In the genomic region with DNA sequence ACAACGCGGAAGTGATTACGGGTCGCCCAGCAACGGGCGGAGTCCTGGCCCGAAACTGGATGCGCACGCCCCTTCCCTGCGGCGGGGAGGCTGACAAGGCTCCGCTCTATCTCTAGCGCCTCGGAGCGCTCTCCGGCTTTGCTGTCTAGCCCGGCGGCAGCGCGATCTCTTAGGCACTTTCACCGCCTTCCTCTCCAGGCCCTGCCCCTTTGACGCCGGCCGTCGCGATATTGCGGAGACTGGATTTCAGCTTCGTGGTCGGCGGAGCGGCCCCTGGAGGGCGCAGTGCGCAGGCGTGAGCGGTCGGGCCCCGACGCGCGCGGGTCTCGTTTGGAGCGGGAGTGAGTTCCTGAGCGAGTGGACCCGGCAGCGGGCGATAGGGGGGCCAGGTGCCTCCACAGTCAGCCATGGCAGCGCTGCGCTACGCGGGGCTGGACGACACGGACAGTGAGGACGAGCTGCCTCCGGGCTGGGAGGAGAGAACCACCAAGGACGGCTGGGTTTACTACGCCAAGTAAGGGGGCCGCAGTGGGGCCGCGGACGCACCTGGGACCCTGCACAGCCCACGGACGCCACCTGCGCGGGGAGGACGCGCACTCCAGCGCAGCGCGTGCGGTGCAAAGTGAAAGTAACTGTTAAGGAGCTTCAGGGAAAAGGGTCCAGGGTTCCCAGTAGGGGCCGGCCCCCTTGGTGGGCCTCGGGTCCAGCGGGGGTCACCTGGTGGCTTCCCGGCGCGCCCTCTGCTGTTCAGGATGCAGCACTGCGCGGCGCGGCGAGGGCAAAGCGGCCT, we compare ENCODE assay signal across 1 cellular context.
A peak's percentile ranks its signal among the peaks of the same experiment; 100 is the strongest.
TF ChIP-seq lines count a peak whose summit lies in the region.

Gene WWOX, plus strand, starts transcription at position 283 of the 790 bp plus-strand sequence.

TF ChIP-seq in K562, 482 proteins besides CTCF, POLR2A, EP300 and RAD21 (continued from another document and continues in another):
- TF ChIP-seq, protein P1, sequence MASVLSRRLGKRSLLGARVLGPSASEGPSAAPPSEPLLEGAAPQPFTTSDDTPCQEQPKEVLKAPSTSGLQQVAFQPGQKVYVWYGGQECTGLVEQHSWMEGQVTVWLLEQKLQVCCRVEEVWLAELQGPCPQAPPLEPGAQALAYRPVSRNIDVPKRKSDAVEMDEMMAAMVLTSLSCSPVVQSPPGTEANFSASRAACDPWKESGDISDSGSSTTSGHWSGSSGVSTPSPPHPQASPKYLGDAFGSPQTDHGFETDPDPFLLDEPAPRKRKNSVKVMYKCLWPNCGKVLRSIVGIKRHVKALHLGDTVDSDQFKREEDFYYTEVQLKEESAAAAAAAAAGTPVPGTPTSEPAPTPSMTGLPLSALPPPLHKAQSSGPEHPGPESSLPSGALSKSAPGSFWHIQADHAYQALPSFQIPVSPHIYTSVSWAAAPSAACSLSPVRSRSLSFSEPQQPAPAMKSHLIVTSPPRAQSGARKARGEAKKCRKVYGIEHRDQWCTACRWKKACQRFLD (CRISPR knock-in tag; IDR thresholded peaks at IDR 0.05): no peak
- TF ChIP-seq PHB (CRISPR knock-in tag; IDR thresholded peaks at IDR 0.05) (0 out of 2 replicates have a peak, but pooled peaks have one; percentile 7), SP2 (IDR thresholded peaks at IDR 0.05; ENCODE audit: extremely low read depth, low read depth, low read length, poor library complexity, severe bottlenecking) (no peak), CEBPB (tag; IDR thresholded peaks at IDR 0.05) (no peak), MYBL2 (IDR thresholded peaks at IDR 0.05; ENCODE audit: low read depth) (no peak), MYBL2 (CRISPR knock-in tag; IDR thresholded peaks at IDR 0.05; ENCODE audit: borderline replicate concordance) (no peak), ZNF239 (CRISPR knock-in tag; IDR thresholded peaks at IDR 0.05) (no peak), CREM (IDR thresholded peaks at IDR 0.05; ENCODE audit: low read depth) (peak; percentile 86), XRCC5 (IDR thresholded peaks at IDR 0.05; ENCODE audit: low read depth, low read length) (peak; percentile 97; the same call in 1 of the 2 replicates), SMAD2 (IDR thresholded peaks at IDR 0.05; ENCODE audit: low read depth, low read length) (no peak), ELF4 (CRISPR knock-in tag; IDR thresholded peaks at IDR 0.05) (no peak), MCM2 (IDR thresholded peaks at IDR 0.05; ENCODE audit: low read depth) (no peak), TRIM24 (IDR thresholded peaks at IDR 0.05) (peak in 1 of 2 experiments; percentile 25; a peak in 1 of 4 replicates), MBD2 (IDR thresholded peaks at IDR 0.05; ENCODE audit: borderline replicate concordance, low read depth) (0 out of 2 replicates have a peak, but pooled peaks have one; percentile 10), RFX5 (IDR thresholded peaks at IDR 0.05; ENCODE audit: low read depth, low read length) (peak; percentile 83), CLOCK (CRISPR knock-in tag; IDR thresholded peaks at IDR 0.05; ENCODE audit: borderline replicate concordance) (no peak), ZNF121 (CRISPR knock-in tag; conservative IDR thresholded peaks at IDR 0.05) (no peak), ZNF609 (CRISPR knock-in tag; IDR thresholded peaks at IDR 0.05; ENCODE audit: borderline replicate concordance) (no peak), POLR3G (IDR thresholded peaks at IDR 0.05; ENCODE audit: extremely low read depth, insufficient read length, insufficient replicate concordance) (no peak), HDAC1 (IDR thresholded peaks at IDR 0.05) (peak in 1 of 2 experiments; percentile 51; a peak in 2 of 4 replicates), MAFF (IDR thresholded peaks at IDR 0.05; ENCODE audit: low read length) (no peak), MAZ (CRISPR knock-in tag; conservative IDR thresholded peaks at IDR 0.05 in 1 of 2, IDR thresholded peaks at IDR 0.05 in 1 of 2) (peak; percentile 87 to 92), CBFA2T2 (conservative IDR thresholded peaks at IDR 0.05) (no peak), NELFE (IDR thresholded peaks at IDR 0.05; ENCODE audit: insufficient read depth, insufficient read length) (no peak), CTBP1 (IDR thresholded peaks at IDR 0.05; ENCODE audit: borderline replicate concordance) (peak; percentile 100), ZNF212 (CRISPR knock-in tag; IDR thresholded peaks at IDR 0.05) (no peak), ZNF408 (CRISPR knock-in tag; IDR thresholded peaks at IDR 0.05; ENCODE audit: low read depth) (no peak), THRA (IDR thresholded peaks at IDR 0.05) (no peak), ETS2 (tag; IDR thresholded peaks at IDR 0.05; ENCODE audit: borderline replicate concordance, poor library complexity, severe bottlenecking) (no peak), FOXA3 (CRISPR knock-in tag; conservative IDR thresholded peaks at IDR 0.05 in 1 of 2, IDR thresholded peaks at IDR 0.05 in 1 of 2) (0 out of 4 replicates have a peak, but pooled peaks of 1 of the 2 experiments have one; percentile 61), DNMT1 (IDR thresholded peaks at IDR 0.05) (no peak), RBM39 (optimal IDR thresholded peaks at IDR 0.05; ENCODE audit: low read depth, low read length) (no peak), ELF2 (CRISPR knock-in tag; IDR thresholded peaks at IDR 0.05) (peak; percentile 83), ZNF785 (CRISPR knock-in tag; IDR thresholded peaks at IDR 0.05) (no peak), SFPQ (IDR thresholded peaks at IDR 0.05; ENCODE audit: low read depth, low read length) (no peak), ILF3 (IDR thresholded peaks at IDR 0.05; ENCODE audit: borderline replicate concordance) (no peak), SMAD4 (CRISPR knock-in tag; conservative IDR thresholded peaks at IDR 0.05) (peak; percentile 69)
- TF ChIP-seq, protein P2, sequence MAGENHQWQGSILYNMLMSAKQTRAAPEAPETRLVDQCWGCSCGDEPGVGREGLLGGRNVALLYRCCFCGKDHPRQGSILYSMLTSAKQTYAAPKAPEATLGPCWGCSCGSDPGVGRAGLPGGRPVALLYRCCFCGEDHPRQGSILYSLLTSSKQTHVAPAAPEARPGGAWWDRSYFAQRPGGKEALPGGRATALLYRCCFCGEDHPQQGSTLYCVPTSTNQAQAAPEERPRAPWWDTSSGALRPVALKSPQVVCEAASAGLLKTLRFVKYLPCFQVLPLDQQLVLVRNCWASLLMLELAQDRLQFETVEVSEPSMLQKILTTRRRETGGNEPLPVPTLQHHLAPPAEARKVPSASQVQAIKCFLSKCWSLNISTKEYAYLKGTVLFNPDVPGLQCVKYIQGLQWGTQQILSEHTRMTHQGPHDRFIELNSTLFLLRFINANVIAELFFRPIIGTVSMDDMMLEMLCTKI (IDR thresholded peaks at IDR 0.05; ENCODE audit: partially characterized antibody): no peak
- TF ChIP-seq, protein P3, sequence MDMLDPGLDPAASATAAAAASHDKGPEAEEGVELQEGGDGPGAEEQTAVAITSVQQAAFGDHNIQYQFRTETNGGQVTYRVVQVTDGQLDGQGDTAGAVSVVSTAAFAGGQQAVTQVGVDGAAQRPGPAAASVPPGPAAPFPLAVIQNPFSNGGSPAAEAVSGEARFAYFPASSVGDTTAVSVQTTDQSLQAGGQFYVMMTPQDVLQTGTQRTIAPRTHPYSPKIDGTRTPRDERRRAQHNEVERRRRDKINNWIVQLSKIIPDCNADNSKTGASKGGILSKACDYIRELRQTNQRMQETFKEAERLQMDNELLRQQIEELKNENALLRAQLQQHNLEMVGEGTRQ (CRISPR knock-in tag; IDR thresholded peaks at IDR 0.05): peak; percentile 43; the same call in 1 of the 2 replicates
- TF ChIP-seq, protein P4, sequence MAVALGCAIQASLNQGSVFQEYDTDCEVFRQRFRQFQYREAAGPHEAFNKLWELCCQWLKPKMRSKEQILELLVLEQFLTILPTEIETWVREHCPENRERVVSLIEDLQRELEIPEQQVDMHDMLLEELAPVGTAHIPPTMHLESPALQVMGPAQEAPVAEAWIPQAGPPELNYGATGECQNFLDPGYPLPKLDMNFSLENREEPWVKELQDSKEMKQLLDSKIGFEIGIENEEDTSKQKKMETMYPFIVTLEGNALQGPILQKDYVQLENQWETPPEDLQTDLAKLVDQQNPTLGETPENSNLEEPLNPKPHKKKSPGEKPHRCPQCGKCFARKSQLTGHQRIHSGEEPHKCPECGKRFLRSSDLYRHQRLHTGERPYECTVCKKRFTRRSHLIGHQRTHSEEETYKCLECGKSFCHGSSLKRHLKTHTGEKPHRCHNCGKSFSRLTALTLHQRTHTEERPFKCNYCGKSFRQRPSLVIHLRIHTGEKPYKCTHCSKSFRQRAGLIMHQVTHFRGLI (CRISPR knock-in tag; IDR thresholded peaks at IDR 0.05): no peak
- TF ChIP-seq, protein P5, sequence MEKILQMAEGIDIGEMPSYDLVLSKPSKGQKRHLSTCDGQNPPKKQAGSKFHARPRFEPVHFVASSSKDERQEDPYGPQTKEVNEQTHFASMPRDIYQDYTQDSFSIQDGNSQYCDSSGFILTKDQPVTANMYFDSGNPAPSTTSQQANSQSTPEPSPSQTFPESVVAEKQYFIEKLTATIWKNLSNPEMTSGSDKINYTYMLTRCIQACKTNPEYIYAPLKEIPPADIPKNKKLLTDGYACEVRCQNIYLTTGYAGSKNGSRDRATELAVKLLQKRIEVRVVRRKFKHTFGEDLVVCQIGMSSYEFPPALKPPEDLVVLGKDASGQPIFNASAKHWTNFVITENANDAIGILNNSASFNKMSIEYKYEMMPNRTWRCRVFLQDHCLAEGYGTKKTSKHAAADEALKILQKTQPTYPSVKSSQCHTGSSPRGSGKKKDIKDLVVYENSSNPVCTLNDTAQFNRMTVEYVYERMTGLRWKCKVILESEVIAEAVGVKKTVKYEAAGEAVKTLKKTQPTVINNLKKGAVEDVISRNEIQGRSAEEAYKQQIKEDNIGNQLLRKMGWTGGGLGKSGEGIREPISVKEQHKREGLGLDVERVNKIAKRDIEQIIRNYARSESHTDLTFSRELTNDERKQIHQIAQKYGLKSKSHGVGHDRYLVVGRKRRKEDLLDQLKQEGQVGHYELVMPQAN (IDR thresholded peaks at IDR 0.05; ENCODE audit: borderline replicate concordance): no peak; the same call in 1 of the 2 replicates
